ENCODE assay signal across 16 cellular contexts in genomic region chr4:85132117-85132516, GRCh38.
A peak's percentile ranks its signal among the peaks of the same experiment; 100 is the strongest.
DNase-seq lines count a peak whose midpoint lies in the region; ATAC-seq and TF ChIP-seq lines count a peak whose summit lies in the region.
"Had no signal": no experiment of that assay in that cellular context is flagged by ENCODE, and none has a peak within 500 bp of the region (broad histone marks: within the 10 kb centered on the region; RNA-seq: fewer than 3 reads in every experiment).

No MANE protein-coding gene starts in this region.

- intact Hi-C loops in heart right ventricle (cut with DNase I) (loop anchor here in 1 of 10 donors (5.0 kb wide), 1 partner anchor 45 kb away; no protein-coding TSS in a partner anchor), left ventricle myocardium superior (cut with micrococcal nuclease) (no loop called here), cardiac septum (cut with DNase I) (no loop called here)

- no peak for TF ChIP-seq CTCF in heart right ventricle (IDR thresholded peaks at IDR 0.05)
- no peak for TF ChIP-seq CTCF in right atrium auricular region (IDR thresholded peaks at IDR 0.05)

- H3K9me3 ChIP-seq in heart right ventricle (peaks cover 0 to 11% (median 0%) of the 10 kb centered on the region in 11 donors), right atrium auricular region (no peaks in the 10 kb centered on the region)
- H3K9me3 ChIP-seq: A549, Caco-2 had no signal

- H3K27ac ChIP-seq in heart right ventricle (peak overlapping the region in 5 of 10 donors; percentile 53 to 85 (median 61)), right atrium auricular region (no peak overlapping the region)
- H3K27ac ChIP-seq: 22Rv1; A549; BLaER1 treated with 17β-estradiol and CSF1 and Interleukin-3, amounts not matched to agents 10 nM and 100 nM; C4-2B had no signal

- DNase-seq in heart right ventricle (no peak), right atrium auricular region (ENCODE audit: low spot score) (no peak), left ventricle myocardium superior (no peak), cardiac septum (ENCODE audit: low spot score) (no peak)
- no peak for DNase-seq in activated CD4-positive, alpha-beta T cell treated with anti-CD3 and anti-CD28 coated beads, Interleukin-2, amount 50 U/mL, for 1 hour
- DNase-seq: AML-193; Caco-2; Calu3; CD4-positive, alpha-beta T cell; CD8-positive, alpha-beta T cell; DMS79 treated with DMSO at 0.1 percent for 48 hours; GF-D8 had no signal

- H3K27me3 ChIP-seq in heart right ventricle = no peaks in the 10 kb centered on the region
- no peaks in the 10 kb centered on the region for H3K27me3 ChIP-seq in right atrium auricular region
- H3K27me3 ChIP-seq: BLaER1 treated with 17β-estradiol and CSF1 and Interleukin-3, amounts not matched to agents 10 nM and 100 nM had no signal

- H3K4me3 ChIP-seq in heart right ventricle (no peak overlapping the region), right atrium auricular region (no peak overlapping the region)
- H3K4me3 ChIP-seq: A549; BLaER1 treated with 17β-estradiol and CSF1 and Interleukin-3, amounts not matched to agents 10 nM and 100 nM had no signal

- no peaks in the 10 kb centered on the region for H3K36me3 ChIP-seq in heart right ventricle
- H3K36me3 ChIP-seq in right atrium auricular region = no peaks in the 10 kb centered on the region
- H3K36me3 ChIP-seq: BLaER1 treated with 17β-estradiol and CSF1 and Interleukin-3, amounts not matched to agents 10 nM and 100 nM had no signal

- H3K4me1 ChIP-seq in heart right ventricle = peaks cover 0 to 49% (median 4%) of the 10 kb centered on the region in 9 donors
- no peaks in the 10 kb centered on the region for H3K4me1 ChIP-seq in right atrium auricular region
- H3K4me1 ChIP-seq: A549; BLaER1 treated with 17β-estradiol and CSF1 and Interleukin-3, amounts not matched to agents 10 nM and 100 nM had no signal

- ATAC-seq in heart right ventricle (peak in 5 of 8 donors; percentile 65 to 87 (median 83)), left ventricle myocardium superior (peak; percentile 64)
- ATAC-seq: A549; CD8-positive, alpha-beta T cell had no signal
